Comparison of ENCODE assay signal across 8 cellular contexts in genomic region chr1:9721606-9722377, GRCh38.
DNase-seq lines count a peak whose midpoint lies in the region; ATAC-seq and TF ChIP-seq lines count a peak whose summit lies in the region.

No MANE protein-coding gene starts in this region.

- H3K27me3 ChIP-seq in HAP-1 (ENCODE audit: low read depth): no peaks in the 10 kb centered on the region
- H3K27me3 ChIP-seq in WERI-Rb-1 (ENCODE audit: insufficient read depth, low read depth, severe bottlenecking): no peaks in the 10 kb centered on the region
- H3K27me3 ChIP-seq in brain microvascular endothelial cell (replicated peaks): no peaks in the 10 kb centered on the region
- no peaks in the 10 kb centered on the region for H3K27me3 ChIP-seq in lower lobe of right lung (ENCODE audit: low read depth)

- H3K4me1 ChIP-seq in HAP-1 (no peaks in the 10 kb centered on the region), lower lobe of right lung (peaks cover 13% of the 10 kb centered on the region)

- H3K36me3 ChIP-seq in HAP-1 (replicated peaks) (no peaks in the 10 kb centered on the region), WERI-Rb-1 (peaks cover 14% of the 10 kb centered on the region; the same call in 1 of the 2 replicates), brain microvascular endothelial cell (replicated peaks) (peaks cover 20% of the 10 kb centered on the region), lower lobe of right lung (peaks cover 62% of the 10 kb centered on the region)

- in situ Hi-C loops in HAP-1 (cut with MboI; ENCODE audit: low sequenced_read_pairs): loop anchor here (10.0 kb wide), 1 partner anchor 143 kb away; no protein-coding TSS in a partner anchor
- in situ Hi-C loops in brain microvascular endothelial cell (cut with HindIII; ENCODE audit: low pct_ligation_motif_present, low sequenced_read_pairs): no loop called here

- H3K27ac ChIP-seq in WERI-Rb-1 (no peak overlapping the region), brain microvascular endothelial cell (no peak overlapping the region), lower lobe of right lung (no peak overlapping the region)

- H3K4me1 Mint-ChIP-seq in stimulated activated memory B cell treated with anti-CD40 and anti-IgM and Interleukin-4, amounts not matched to agents 10 μg/mL and 1 μg/mL and 100 μg/mL, for 72 hours: peaks cover 60% of the 10 kb centered on the region

- DNase-seq in AG08396 (ENCODE audit: low spot score): peak; percentile 55
- DNase-seq in HAP-1 (ENCODE audit: low spot score in 2 of 2): peak; percentile 16 to 89
- peak; percentile 78 for DNase-seq in WERI-Rb-1
- DNase-seq in brain microvascular endothelial cell: peak; percentile 20
- no peak for DNase-seq in lower lobe of right lung
- DNase-seq in epidermal melanocyte (ENCODE audit: insufficient read length, low spot score): no peak
- DNase-seq in DMS153 treated with DMSO at 0.1 percent for 48 hours (lab: John Stamatoyannopoulos, UW; ENCODE audit: unreplicated experiment): no peak

- no peak overlapping the region for H3K4me3 Mint-ChIP-seq in stimulated activated memory B cell treated with anti-CD40 and anti-IgM and Interleukin-4, amounts not matched to agents 10 μg/mL and 1 μg/mL and 100 μg/mL, for 72 hours

- H3K9me3 Mint-ChIP-seq in stimulated activated memory B cell treated with anti-CD40 and anti-IgM and Interleukin-4, amounts not matched to agents 10 μg/mL and 1 μg/mL and 100 μg/mL, for 72 hours: no peaks in the 10 kb centered on the region

- H3K9me3 ChIP-seq in HAP-1 (no peaks in the 10 kb centered on the region), WERI-Rb-1 (ENCODE audit: severe bottlenecking) (no peaks in the 10 kb centered on the region), lower lobe of right lung (peaks cover 8% of the 10 kb centered on the region)

- intact Hi-C loops in lower lobe of right lung (cut with DNase I): no loop called here

- H3K27ac Mint-ChIP-seq in stimulated activated memory B cell treated with anti-CD40 and anti-IgM and Interleukin-4, amounts not matched to agents 10 μg/mL and 1 μg/mL and 100 μg/mL, for 72 hours: peak overlapping the region; percentile 75

- TF ChIP-seq CTCF in WERI-Rb-1 (IDR thresholded peaks at IDR 0.05; ENCODE audit: low read depth, low read length): peak; percentile 89
- peak; percentile 80 for TF ChIP-seq CTCF in brain microvascular endothelial cell (IDR thresholded peaks at IDR 0.05; ENCODE audit: low read depth, low read length, missing control alignments)
- TF ChIP-seq CTCF in lower lobe of right lung (IDR thresholded peaks at IDR 0.05): peak; percentile 70

- no peaks in the 10 kb centered on the region for H3K27me3 Mint-ChIP-seq in stimulated activated memory B cell treated with anti-CD40 and anti-IgM and Interleukin-4, amounts not matched to agents 10 μg/mL and 1 μg/mL and 100 μg/mL, for 72 hours

- H3K36me3 Mint-ChIP-seq in stimulated activated memory B cell treated with anti-CD40 and anti-IgM and Interleukin-4, amounts not matched to agents 10 μg/mL and 1 μg/mL and 100 μg/mL, for 72 hours: peaks cover 73% of the 10 kb centered on the region

- ATAC-seq in lower lobe of right lung: peak in 1 of 2 donors; percentile 20
- ATAC-seq in stimulated activated memory B cell treated with anti-CD40 and anti-IgM and Interleukin-4, amounts not matched to agents 10 μg/mL and 1 μg/mL and 100 μg/mL, for 72 hours: peak; percentile 47

- H3K4me3 ChIP-seq in HAP-1: no peak overlapping the region
- H3K4me3 ChIP-seq in WERI-Rb-1 (ENCODE audit: low read depth, low read length): no peak overlapping the region
- H3K4me3 ChIP-seq in brain microvascular endothelial cell (ENCODE audit: low read depth, low read length): no peak overlapping the region
- no peak overlapping the region for H3K4me3 ChIP-seq in lower lobe of right lung

Comparison
In these comparisons a context has a peak if more than half of its experiments do, and no peak if none do; other contexts are left out.
1. DNase-seq: peak in AG08396 (single experiment), HAP-1 (2 of 2), WERI-Rb-1 (single experiment) and brain microvascular endothelial cell (single experiment); none in lower lobe of right lung (single experiment), epidermal melanocyte (single experiment) and DMS153 treated with DMSO at 0.1 percent for 48 hours (single experiment).
2. Peak in every context shown above with its lines, with median percentiles within 50 percentile points of each other: CTCF ChIP-seq.